In the genomic region with DNA sequence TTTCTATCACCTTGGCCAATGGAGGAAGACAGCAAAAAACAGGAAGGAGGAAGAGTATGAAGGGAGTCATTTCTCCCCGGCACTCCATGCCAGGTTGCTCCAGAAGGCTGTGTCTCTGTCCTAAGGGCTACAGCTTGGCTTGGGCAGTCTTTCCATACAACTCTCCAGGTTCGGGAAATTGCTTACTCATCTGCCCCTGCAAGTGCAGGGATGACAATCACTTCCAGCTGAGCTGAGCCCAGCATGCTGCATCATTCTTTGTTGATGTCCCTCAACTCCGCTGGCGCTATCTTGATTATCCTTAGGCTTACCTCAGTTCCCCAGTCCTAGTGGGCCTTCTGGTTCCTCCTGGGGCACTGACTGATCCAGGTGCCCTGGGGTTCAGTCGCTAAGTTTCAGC, we compare ENCODE assay signal across 1 cellular context.
TF ChIP-seq lines count a peak whose summit lies in the region.

No MANE protein-coding gene starts in this region.

TF ChIP-seq in SK-N-SH treated with all-trans-retinoic acid at 6 μM for 48 hours, 23 proteins besides CTCF, POLR2A, EP300 and RAD21 (continued from another document):
- TF ChIP-seq, protein P1, sequence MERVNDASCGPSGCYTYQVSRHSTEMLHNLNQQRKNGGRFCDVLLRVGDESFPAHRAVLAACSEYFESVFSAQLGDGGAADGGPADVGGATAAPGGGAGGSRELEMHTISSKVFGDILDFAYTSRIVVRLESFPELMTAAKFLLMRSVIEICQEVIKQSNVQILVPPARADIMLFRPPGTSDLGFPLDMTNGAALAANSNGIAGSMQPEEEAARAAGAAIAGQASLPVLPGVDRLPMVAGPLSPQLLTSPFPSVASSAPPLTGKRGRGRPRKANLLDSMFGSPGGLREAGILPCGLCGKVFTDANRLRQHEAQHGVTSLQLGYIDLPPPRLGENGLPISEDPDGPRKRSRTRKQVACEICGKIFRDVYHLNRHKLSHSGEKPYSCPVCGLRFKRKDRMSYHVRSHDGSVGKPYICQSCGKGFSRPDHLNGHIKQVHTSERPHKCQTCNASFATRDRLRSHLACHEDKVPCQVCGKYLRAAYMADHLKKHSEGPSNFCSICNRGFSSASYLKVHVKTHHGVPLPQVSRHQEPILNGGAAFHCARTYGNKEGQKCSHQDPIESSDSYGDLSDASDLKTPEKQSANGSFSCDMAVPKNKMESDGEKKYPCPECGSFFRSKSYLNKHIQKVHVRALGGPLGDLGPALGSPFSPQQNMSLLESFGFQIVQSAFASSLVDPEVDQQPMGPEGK (CRISPR knock-in tag; IDR thresholded peaks at IDR 0.05; ENCODE audit: borderline replicate concordance): no peak
- no peak for TF ChIP-seq PPARA (CRISPR knock-in tag; IDR thresholded peaks at IDR 0.05; ENCODE audit: borderline replicate concordance)
- no peak for TF ChIP-seq ZFP3 (CRISPR knock-in tag; IDR thresholded peaks at IDR 0.05)
- TF ChIP-seq ESRRG (CRISPR knock-in tag; IDR thresholded peaks at IDR 0.05): no peak
- TF ChIP-seq ZNF8 (CRISPR knock-in tag; IDR thresholded peaks at IDR 0.05): no peak
- TF ChIP-seq ZNF565 (CRISPR knock-in tag; conservative IDR thresholded peaks at IDR 0.05; ENCODE audit: low read depth): no peak
- TF ChIP-seq TOX (CRISPR knock-in tag; IDR thresholded peaks at IDR 0.05; ENCODE audit: borderline replicate concordance): no peak
- TF ChIP-seq ARNTL (CRISPR knock-in tag; IDR thresholded peaks at IDR 0.05; ENCODE audit: borderline replicate concordance, low read depth): no peak
